ENCODE assay signal across 1 cellular context in genomic region chr21:29002442-29003144, GRCh38.
TF ChIP-seq lines count a peak whose summit lies in the region.

No MANE protein-coding gene starts in this region.

TF ChIP-seq in HepG2, 621 proteins besides CTCF, POLR2A, EP300 and RAD21 (continued from another document and continues in another):
- TF ChIP-seq THRA (CRISPR knock-in tag; IDR thresholded peaks at IDR 0.05; ENCODE audit: borderline replicate concordance) (peak; percentile 35; the same call in 1 of the 2 replicates), IKZF1 (IDR thresholded peaks at IDR 0.05) (no peak), GRHL1 (CRISPR knock-in tag; conservative IDR thresholded peaks at IDR 0.05) (no peak), ZNF230 (CRISPR knock-in tag; IDR thresholded peaks at IDR 0.05) (no peak), TFDP1 (CRISPR knock-in tag; IDR thresholded peaks at IDR 0.05; ENCODE audit: borderline replicate concordance) (peak; percentile 91), ZNF282 (IDR thresholded peaks at IDR 0.05; ENCODE audit: partially characterized antibody) (no peak), ZBED4 (CRISPR knock-in tag; IDR thresholded peaks at IDR 0.05; ENCODE audit: borderline replicate concordance) (0 out of 2 replicates have a peak, but pooled peaks have one; percentile 53), AKAP8 (CRISPR knock-in tag; IDR thresholded peaks at IDR 0.05) (no peak), ETV5 (CRISPR knock-in tag; IDR thresholded peaks at IDR 0.05; ENCODE audit: borderline replicate concordance) (peak; percentile 43; the same call in 1 of the 2 replicates), ZNF576 (CRISPR knock-in tag; IDR thresholded peaks at IDR 0.05) (no peak), DRAP1 (CRISPR knock-in tag; IDR thresholded peaks at IDR 0.05) (peak; percentile 85), ZBTB49 (CRISPR knock-in tag; IDR thresholded peaks at IDR 0.05; ENCODE audit: borderline replicate concordance) (no peak), GLI4 (CRISPR knock-in tag; IDR thresholded peaks at IDR 0.05; ENCODE audit: borderline replicate concordance) (0 out of 2 replicates have a peak, but pooled peaks have one; percentile 21), ZNF329 (CRISPR knock-in tag; IDR thresholded peaks at IDR 0.05; ENCODE audit: low read depth) (peak; percentile 66; the same call in 1 of the 2 replicates), MTF2 (CRISPR knock-in tag; IDR thresholded peaks at IDR 0.05; ENCODE audit: borderline replicate concordance) (no peak), ZGPAT (CRISPR knock-in tag; IDR thresholded peaks at IDR 0.05) (peak; percentile 86), ZBTB4 (CRISPR knock-in tag; IDR thresholded peaks at IDR 0.05; ENCODE audit: borderline replicate concordance) (peak; percentile 42; the same call in 1 of the 2 replicates), ZNF318 (CRISPR knock-in tag; IDR thresholded peaks at IDR 0.05) (no peak), FOXJ3 (CRISPR knock-in tag; IDR thresholded peaks at IDR 0.05; ENCODE audit: borderline replicate concordance) (peak; percentile 63; the same call in 1 of the 2 replicates), TGIF2 (CRISPR knock-in tag; IDR thresholded peaks at IDR 0.05) (peak; percentile 98), ESRRA (CRISPR knock-in tag; IDR thresholded peaks at IDR 0.05; ENCODE audit: low read depth) (no peak), ADNP (CRISPR knock-in tag; IDR thresholded peaks at IDR 0.05) (no peak), ZNF354B (CRISPR knock-in tag; IDR thresholded peaks at IDR 0.05) (no peak; the same call in 1 of the 2 replicates), ZNF720 (CRISPR knock-in tag; IDR thresholded peaks at IDR 0.05) (no peak), NFE2 (CRISPR knock-in tag; IDR thresholded peaks at IDR 0.05) (no peak), ZSCAN12 (CRISPR knock-in tag; IDR thresholded peaks at IDR 0.05) (no peak), HOXA3 (CRISPR knock-in tag; IDR thresholded peaks at IDR 0.05) (peak; percentile 96)
